28 cellular contexts compared by ENCODE assay signal in the genomic region with DNA sequence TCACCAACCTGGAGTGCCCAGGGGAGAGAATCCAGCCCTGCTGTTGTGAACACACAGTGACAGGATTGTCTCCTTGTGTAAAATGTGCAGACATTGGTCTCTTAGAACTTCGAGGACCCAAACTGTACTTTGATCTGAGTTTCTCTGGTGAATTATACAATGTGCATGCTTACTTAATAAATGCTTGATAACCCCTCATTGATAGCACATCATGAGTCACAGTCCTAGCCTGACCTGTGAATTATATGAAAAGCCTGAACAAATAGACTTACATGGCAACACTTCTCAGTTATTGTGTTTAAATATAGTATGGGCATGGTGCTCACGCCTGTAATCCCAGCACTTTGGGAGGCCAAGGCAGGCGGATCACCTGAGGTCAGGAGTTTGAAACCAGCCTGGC.
"Had no signal": no experiment of that assay in that cellular context is flagged by ENCODE, and none has a peak within 500 bp of the region (broad histone marks: within the 10 kb centered on the region; RNA-seq: fewer than 3 reads in every experiment).

No MANE protein-coding gene starts in this region.

- H3K27me3 ChIP-seq: adrenal gland, body of pancreas, cardiac muscle cell, esophagus muscularis mucosa, foreskin keratinocyte, heart left ventricle, ovary, uterus had no signal

- H3K9me3 ChIP-seq: adrenal gland, body of pancreas, esophagus muscularis mucosa, heart left ventricle, left ventricle myocardium inferior, ovary, prostate gland, thoracic aorta, uterus had no signal

- H3K27ac ChIP-seq: adrenal gland, body of pancreas, cardiac muscle cell, coronary artery, esophagus muscularis mucosa, foreskin keratinocyte, heart left ventricle, left ventricle myocardium inferior, ovary, prostate gland, thoracic aorta, uterus, WERI-Rb-1 had no signal

- ATAC-seq: body of pancreas; foreskin keratinocyte; heart left ventricle; stimulated activated naive CD8-positive, alpha-beta T cell treated with anti-CD3 and anti-CD28 coated beads, Interleukin-15, Interleukin-2, amounts not matched to agents 100 U/mL and 50 U/mL, for 24 hours had no signal

- DNase-seq: activated CD4-positive, alpha-beta memory T cell treated with anti-CD3 and anti-CD28 coated beads for 36 hours; activated CD4-positive, alpha-beta T cell treated with anti-CD3 and anti-CD28 coated beads, Interleukin-2, amount 10 ng/mL, durations not matched to agents 24 days and 14 days; activated CD4-positive, CD25-positive, alpha-beta regulatory T cell treated with anti-CD3 and anti-CD28 coated beads, Interleukin-2, amount 50 U/mL, for 72 hours; activated CD8-positive, alpha-beta memory T cell treated with anti-CD3 and anti-CD28 coated beads, Interleukin-2, amount 50 U/mL, for 4 hours; activated effector memory CD4-positive, alpha-beta T cell treated with anti-CD3 and anti-CD28 coated beads, Interleukin-2, amount 50 U/mL, for 16 hours; activated naive CD4-positive, alpha-beta T cell treated with anti-CD3 and anti-CD28 coated beads for 36 hours; activated naive CD8-positive, alpha-beta T cell treated with anti-CD3 and anti-CD28 coated beads for 36 hours; activated T-cell treated with anti-CD3 and anti-CD28 coated beads, Interleukin-2, amount 50 U/mL, for 1 hour; adrenal gland; aorta; body of pancreas; foreskin keratinocyte; heart left ventricle; left ventricle myocardium inferior; mesendoderm; nephron progenitor cell; ovary; retina; stimulated activated naive CD8-positive, alpha-beta T cell treated with anti-CD3 and anti-CD28 coated beads, Interleukin-15, Interleukin-2, amounts not matched to agents 100 U/mL and 50 U/mL, for 24 hours; T-helper 9 cell; uterus; WERI-Rb-1 had no signal

- H3K36me3 ChIP-seq: ovary, uterus had no signal

- H3K4me3 ChIP-seq: adrenal gland, body of pancreas, cardiac muscle cell, coronary artery, esophagus muscularis mucosa, heart left ventricle, left ventricle myocardium inferior, lung, ovary, prostate gland, thoracic aorta, uterus had no signal

- H3K4me1 ChIP-seq: adrenal gland, body of pancreas, left ventricle myocardium inferior had no signal
